ENCODE assay signal across 21 cellular contexts in genomic region chr4:76233088-76233487, GRCh38. TPM values are rescaled to one million over a fixed set of nuclear protein-coding genes. Genes with fewer than 3 reads are reported as not detected.
DNase-seq lines count a peak whose midpoint lies in the region; ATAC-seq and TF ChIP-seq lines count a peak whose summit lies in the region.
"Had no signal": no experiment of that assay in that cellular context is flagged by ENCODE, and none has a peak within 500 bp of the region (broad histone marks: within the 10 kb centered on the region; RNA-seq: fewer than 3 reads in every experiment).

No MANE protein-coding gene starts in this region.

- peaks cover 20% of the 10 kb centered on the region for H3K36me3 Mint-ChIP-seq in WTC11

- no peak for ATAC-seq in WTC11
- ATAC-seq in GM18498 (IDR thresholded peaks at IDR 0.05; ENCODE audit: unreplicated experiment), result no peak
- ATAC-seq in HG03039 (IDR thresholded peaks at IDR 0.05; ENCODE audit: unreplicated experiment), result no peak
- ATAC-seq: activated CD8-positive, alpha-beta T cell treated with anti-CD3 and anti-CD28 coated beads for 36 hours; esophagus mucosa; stimulated activated naive CD8-positive, alpha-beta T cell treated with anti-CD3 and anti-CD28 coated beads, Interleukin-15, Interleukin-2, amounts not matched to agents 100 U/mL and 50 U/mL, for 24 hours had no signal

- POLR2A ChIA-PET in WTC11 (lab: Charles Lee), result no interaction called here

- H2AFZ ChIP-seq in hepatocyte (peak overlapping the region; percentile 27), smooth muscle cell (ENCODE audit: low read depth) (peak overlapping the region; percentile 77)

- DNase-seq in DMS 273 (lab: John Stamatoyannopoulos, UW; ENCODE audit: unreplicated experiment) (peak; percentile 15), DMS 273 treated with DMSO at 0.1 percent for 48 hours (lab: John Stamatoyannopoulos, UW) (no peak), WTC11 (ENCODE audit: low spot score) (no peak), hepatocyte (ENCODE audit: low spot score) (no peak), smooth muscle cell (lab: John Stamatoyannopoulos, UW; ENCODE audit: unreplicated experiment) (no peak), HuH-7.5 (ENCODE audit: low spot score) (no peak)
- DNase-seq: 8988T; activated CD8-positive, alpha-beta T cell treated with anti-CD3 and anti-CD28 coated beads for 36 hours; activated naive CD4-positive, alpha-beta T cell; activated T-cell treated with anti-CD3 and anti-CD28 coated beads, Interleukin-2, amount 50 U/mL, for 1 hour; EL; KG1; NCI-H1092; NCI-H2029 treated with DMSO at 0.1 percent for 48 hours; stimulated activated CD4-positive, alpha-beta T cell treated with anti-CD3 and anti-CD28 coated beads, Interleukin-4, amount 100 ng/mL, for 1 hour; stimulated activated naive CD8-positive, alpha-beta T cell treated with anti-CD3 and anti-CD28 coated beads, Interleukin-15, Interleukin-2, amounts not matched to agents 100 U/mL and 50 U/mL, for 24 hours; transverse colon had no signal

- H3K27ac ChIP-seq in hepatocyte (no peak overlapping the region), smooth muscle cell (ENCODE audit: low read depth) (peak overlapping the region; percentile 48)

- H4K20me1 ChIP-seq in hepatocyte (ENCODE audit: insufficient read depth, poor library complexity, severe bottlenecking) (no peaks in the 10 kb centered on the region), smooth muscle cell (ENCODE audit: low read depth) (no peaks in the 10 kb centered on the region)

- TF ChIP-seq CTCF in WTC11 (IDR thresholded peaks at IDR 0.05) (no peak), hepatocyte (IDR thresholded peaks at IDR 0.05; ENCODE audit: poor library complexity) (no peak), smooth muscle cell (IDR thresholded peaks at IDR 0.05; ENCODE audit: borderline replicate concordance, insufficient read depth, poor library complexity, severe bottlenecking) (no peak)

- H3K9me3 Mint-ChIP-seq in WTC11, result peaks cover 23% of the 10 kb centered on the region

- no peaks in the 10 kb centered on the region for H3K79me2 ChIP-seq in hepatocyte
- H3K79me2 ChIP-seq in smooth muscle cell (ENCODE audit: low read depth), result no peaks in the 10 kb centered on the region

- no peaks in the 10 kb centered on the region for H3K9me2 ChIP-seq in hepatocyte (replicated peaks; ENCODE audit: insufficient read depth)

- peak overlapping the region; percentile 66 for H3K4me3 Mint-ChIP-seq in WTC11
- H3K4me3 Mint-ChIP-seq: activated CD8-positive, alpha-beta T cell treated with anti-CD3 and anti-CD28 coated beads for 36 hours had no signal

- H3K27me3 Mint-ChIP-seq in WTC11 (ENCODE audit: low read depth), result no peaks in the 10 kb centered on the region
- H3K27me3 Mint-ChIP-seq: activated CD8-positive, alpha-beta T cell treated with anti-CD3 and anti-CD28 coated beads for 36 hours had no signal

- H3K27me3 ChIP-seq in hepatocyte, result no peaks in the 10 kb centered on the region
- no peaks in the 10 kb centered on the region for H3K27me3 ChIP-seq in smooth muscle cell (ENCODE audit: low read depth)
- H3K27me3 ChIP-seq: BE2C, transverse colon had no signal

- CTCF ChIA-PET in WTC11 (lab: Charles Lee), result interaction anchor here (0.7 kb wide), 1 partner anchor 74 kb away, joined by 3 read pairs; no protein-coding TSS in a partner anchor

- H3K4me2 ChIP-seq in hepatocyte (no peak overlapping the region), smooth muscle cell (peak overlapping the region; percentile 70)

- H3K4me3 ChIP-seq in hepatocyte (no peak overlapping the region), smooth muscle cell (no peak overlapping the region)
- H3K4me3 ChIP-seq: transverse colon had no signal

- H3K36me3 ChIP-seq in hepatocyte (replicated peaks; ENCODE audit: insufficient read depth, low read depth), result no peaks in the 10 kb centered on the region
- H3K36me3 ChIP-seq in smooth muscle cell (ENCODE audit: low read depth), result no peaks in the 10 kb centered on the region
- H3K36me3 ChIP-seq: BE2C, transverse colon had no signal

- WGBS in hepatocyte (ENCODE audit: low lambda C conversion rate, missing lambda C conversion rate), result 76% methylated on average over 4 of the region's 4 CpGs
- WGBS in smooth muscle cell (ENCODE audit: low lambda C conversion rate), result 65% methylated on average over 4 of the region's 4 CpGs

- no peaks in the 10 kb centered on the region for H3F3A ChIP-seq in smooth muscle cell (ENCODE audit: low read depth)

- H3K9me3 ChIP-seq in hepatocyte (ENCODE audit: low read depth), result no peaks in the 10 kb centered on the region
- H3K9me3 ChIP-seq in smooth muscle cell (replicated peaks; ENCODE audit: low read depth), result no peaks in the 10 kb centered on the region
- H3K9me3 ChIP-seq: BE2C had no signal

- H3K9ac ChIP-seq in smooth muscle cell (ENCODE audit: low read depth), result no peak overlapping the region

- H3K27ac Mint-ChIP-seq in WTC11, result no peak overlapping the region
- H3K27ac Mint-ChIP-seq: activated CD8-positive, alpha-beta T cell treated with anti-CD3 and anti-CD28 coated beads for 36 hours had no signal

- H3K4me1 Mint-ChIP-seq in WTC11, result peaks cover 44% of the 10 kb centered on the region

- H3K4me1 ChIP-seq in hepatocyte (ENCODE audit: insufficient read depth) (peaks cover 31% of the 10 kb centered on the region), smooth muscle cell (ENCODE audit: low read depth) (no peaks in the 10 kb centered on the region)
- H3K4me1 ChIP-seq: BE2C had no signal

TF ChIP-seq in WTC11, 78 proteins besides CTCF, POLR2A, EP300 and RAD21:
- TF ChIP-seq JUN (CRISPR knock-in tag; IDR thresholded peaks at IDR 0.05) (no peak), SP1 (CRISPR knock-in tag; conservative IDR thresholded peaks at IDR 0.05) (no peak), GABPB1 (CRISPR knock-in tag; IDR thresholded peaks at IDR 0.05) (no peak), TEAD1 (CRISPR knock-in tag; IDR thresholded peaks at IDR 0.05) (no peak), CREM (CRISPR knock-in tag; IDR thresholded peaks at IDR 0.05) (no peak), SMAD3 (CRISPR knock-in tag; IDR thresholded peaks at IDR 0.05; ENCODE audit: borderline replicate concordance) (no peak), NFATC4 (CRISPR knock-in tag; IDR thresholded peaks at IDR 0.05) (no peak), RORB (CRISPR knock-in tag; IDR thresholded peaks at IDR 0.05) (no peak), FOXK1 (CRISPR knock-in tag; IDR thresholded peaks at IDR 0.05) (no peak), ZNF396 (CRISPR knock-in tag; IDR thresholded peaks at IDR 0.05; ENCODE audit: borderline replicate concordance) (no peak), NR1H2 (CRISPR knock-in tag; IDR thresholded peaks at IDR 0.05) (no peak), FOXP1 (CRISPR knock-in tag; IDR thresholded peaks at IDR 0.05; ENCODE audit: borderline replicate concordance) (no peak), ZNF423 (CRISPR knock-in tag; IDR thresholded peaks at IDR 0.05) (no peak), USF1 (CRISPR knock-in tag; IDR thresholded peaks at IDR 0.05) (no peak), ZNF121 (CRISPR knock-in tag; IDR thresholded peaks at IDR 0.05) (no peak), FOXJ3 (CRISPR knock-in tag; IDR thresholded peaks at IDR 0.05; ENCODE audit: borderline replicate concordance) (no peak)
- TF ChIP-seq, protein P1, sequence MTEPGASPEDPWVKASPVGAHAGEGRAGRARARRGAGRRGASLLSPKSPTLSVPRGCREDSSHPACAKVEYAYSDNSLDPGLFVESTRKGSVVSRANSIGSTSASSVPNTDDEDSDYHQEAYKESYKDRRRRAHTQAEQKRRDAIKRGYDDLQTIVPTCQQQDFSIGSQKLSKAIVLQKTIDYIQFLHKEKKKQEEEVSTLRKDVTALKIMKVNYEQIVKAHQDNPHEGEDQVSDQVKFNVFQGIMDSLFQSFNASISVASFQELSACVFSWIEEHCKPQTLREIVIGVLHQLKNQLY (CRISPR knock-in tag; IDR thresholded peaks at IDR 0.05), result no peak
- TF ChIP-seq, protein P2, sequence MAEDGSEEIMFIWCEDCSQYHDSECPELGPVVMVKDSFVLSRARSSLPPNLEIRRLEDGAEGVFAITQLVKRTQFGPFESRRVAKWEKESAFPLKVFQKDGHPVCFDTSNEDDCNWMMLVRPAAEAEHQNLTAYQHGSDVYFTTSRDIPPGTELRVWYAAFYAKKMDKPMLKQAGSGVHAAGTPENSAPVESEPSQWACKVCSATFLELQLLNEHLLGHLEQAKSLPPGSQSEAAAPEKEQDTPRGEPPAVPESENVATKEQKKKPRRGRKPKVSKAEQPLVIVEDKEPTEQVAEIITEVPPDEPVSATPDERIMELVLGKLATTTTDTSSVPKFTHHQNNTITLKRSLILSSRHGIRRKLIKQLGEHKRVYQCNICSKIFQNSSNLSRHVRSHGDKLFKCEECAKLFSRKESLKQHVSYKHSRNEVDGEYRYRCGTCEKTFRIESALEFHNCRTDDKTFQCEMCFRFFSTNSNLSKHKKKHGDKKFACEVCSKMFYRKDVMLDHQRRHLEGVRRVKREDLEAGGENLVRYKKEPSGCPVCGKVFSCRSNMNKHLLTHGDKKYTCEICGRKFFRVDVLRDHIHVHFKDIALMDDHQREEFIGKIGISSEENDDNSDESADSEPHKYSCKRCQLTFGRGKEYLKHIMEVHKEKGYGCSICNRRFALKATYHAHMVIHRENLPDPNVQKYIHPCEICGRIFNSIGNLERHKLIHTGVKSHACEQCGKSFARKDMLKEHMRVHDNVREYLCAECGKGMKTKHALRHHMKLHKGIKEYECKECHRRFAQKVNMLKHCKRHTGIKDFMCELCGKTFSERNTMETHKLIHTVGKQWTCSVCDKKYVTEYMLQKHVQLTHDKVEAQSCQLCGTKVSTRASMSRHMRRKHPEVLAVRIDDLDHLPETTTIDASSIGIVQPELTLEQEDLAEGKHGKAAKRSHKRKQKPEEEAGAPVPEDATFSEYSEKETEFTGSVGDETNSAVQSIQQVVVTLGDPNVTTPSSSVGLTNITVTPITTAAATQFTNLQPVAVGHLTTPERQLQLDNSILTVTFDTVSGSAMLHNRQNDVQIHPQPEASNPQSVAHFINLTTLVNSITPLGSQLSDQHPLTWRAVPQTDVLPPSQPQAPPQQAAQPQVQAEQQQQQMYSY (CRISPR knock-in tag; IDR thresholded peaks at IDR 0.05), result no peak

RNA-seq across cellular contexts. Expression of gene FAM47E, which starts 18.4 kb away (rescaled TPM):
- total RNA-seq in WTC11 (2021) (1.4 to 1.6 TPM (median 1.6 TPM) in 3 replicates), hepatocyte (5.9 and 9.3 TPM in 2 replicates), smooth muscle cell (0.63 and 1.8 TPM in 2 replicates)
- polyA plus RNA-seq in hepatocyte (8.9 and 11.1 TPM in 2 replicates), smooth muscle cell (0.73 and 3.5 TPM in 2 replicates)
- total RNA-seq: activated CD8-positive, alpha-beta T cell treated with anti-CD3 and anti-CD28 coated beads for 36 hours had no signal

RNA-seq across cellular contexts. Expression of gene SCARB2, which starts 19.5 kb away (rescaled TPM):
- total RNA-seq in WTC11 (2021), result 38.0 to 42.2 TPM (median 39.9 TPM) in 3 replicates
- 244 and 246 TPM in 2 replicates for total RNA-seq in hepatocyte
- 85.8 and 131 TPM in 2 replicates for polyA plus RNA-seq in hepatocyte
- total RNA-seq in smooth muscle cell, result 266 and 270 TPM in 2 replicates
- polyA plus RNA-seq in smooth muscle cell, result 160 and 162 TPM in 2 replicates
